In the genomic region with DNA sequence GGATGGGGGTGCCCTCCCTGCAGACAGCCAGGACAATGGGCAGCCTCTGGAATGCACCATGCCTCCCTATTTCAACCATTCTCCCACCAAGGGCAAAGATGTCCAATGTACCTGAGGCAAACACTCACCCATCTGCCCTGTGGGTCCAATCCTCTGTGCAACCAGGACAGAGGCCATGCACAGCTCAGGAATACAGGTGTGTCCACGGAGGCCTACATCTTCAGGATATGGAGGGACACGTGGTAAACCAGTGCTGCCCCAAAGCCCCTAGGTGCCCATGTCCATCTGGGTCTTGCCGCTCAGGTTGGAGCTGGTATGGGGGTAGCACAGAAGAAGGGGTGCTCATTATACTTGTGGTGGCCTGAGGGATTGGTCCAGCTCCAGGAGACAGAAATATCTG, we compare ENCODE assay signal across 15 cellular contexts. TPM values are rescaled to one million over a fixed set of nuclear protein-coding genes. Genes with fewer than 3 reads are reported as not detected.
DNase-seq lines count a peak whose midpoint lies in the region; ATAC-seq, FAIRE-seq and TF ChIP-seq lines count a peak whose summit lies in the region.
"Had no signal": no experiment of that assay in that cellular context is flagged by ENCODE, and none has a peak within 500 bp of the region (broad histone marks: within the 10 kb centered on the region; RNA-seq: fewer than 3 reads in every experiment).

No MANE protein-coding gene starts in this region.

- no peak for TF ChIP-seq RAD21 in HepG2 (CRISPR knock-in tag; IDR thresholded peaks at IDR 0.05)

- H3K79me2 ChIP-seq in HepG2 (ENCODE audit: insufficient read depth, low read length): no peaks in the 10 kb centered on the region

- H3K27me3 ChIP-seq in endodermal cell (ENCODE audit: control insufficient read depth, insufficient read depth, low read length, poor library complexity, severe bottlenecking) (no peaks in the 10 kb centered on the region), spleen (replicated peaks in 1 of 7) (no peaks in the 10 kb centered on the region), HepG2 (ENCODE audit: control insufficient read depth in 1 of 2, insufficient read depth in 2 of 2, low read length in 2 of 2) (no peaks in the 10 kb centered on the region)
- H3K27me3 ChIP-seq: colonic mucosa, esophagus squamous epithelium had no signal

- H3K9me3 Mint-ChIP-seq in T-cell (no peaks in the 10 kb centered on the region), endodermal cell (no peaks in the 10 kb centered on the region)

- TF ChIP-seq POLR2A in spleen (IDR thresholded peaks at IDR 0.05): no peak
- no peak for TF ChIP-seq POLR2A in HepG2 (IDR thresholded peaks at IDR 0.05; ENCODE audit: insufficient read depth in 1 of 2, low read depth in 2 of 2, low read length in 2 of 2)

- H3K4me1 ChIP-seq in endodermal cell (ENCODE audit: control insufficient read depth, insufficient read depth, low read length) (peaks cover 10% of the 10 kb centered on the region), spleen (peaks cover 53 to 100% (median 91%) of the 10 kb centered on the region in 6 donors), HepG2 (ENCODE audit: insufficient read depth, low read length) (peaks cover 13% of the 10 kb centered on the region; the same call in 1 of the 2 replicates)
- H3K4me1 ChIP-seq: colonic mucosa had no signal

- FAIRE-seq in HepG2 (lab: Jason Lieb, UNC): no peak

- H3K9ac ChIP-seq in endodermal cell (ENCODE audit: extremely low read depth, low read length, poor library complexity, severe bottlenecking) (no peak overlapping the region), HepG2 (ENCODE audit: insufficient read depth, low read depth, low read length) (no peak overlapping the region)

- TF ChIP-seq CTCF in endodermal cell (conservative IDR thresholded peaks at IDR 0.05) (no peak), spleen (IDR thresholded peaks at IDR 0.05 in 8 of 11, conservative IDR thresholded peaks at IDR 0.05 in 3 of 11) (no peak), HepG2 (CRISPR knock-in tag; IDR thresholded peaks at IDR 0.05) (no peak)

- no peaks in the 10 kb centered on the region for H4K20me1 ChIP-seq in HepG2 (ENCODE audit: insufficient read depth, low read length)

- H3K27ac Mint-ChIP-seq in T-cell: peak overlapping the region; percentile 91 to 95
- H3K27ac Mint-ChIP-seq in endodermal cell: peak overlapping the region; percentile 88
- H3K27ac Mint-ChIP-seq: IgD-negative memory B cell had no signal

- no peaks in the 10 kb centered on the region for H3K9me3 ChIP-seq in endodermal cell (ENCODE audit: control insufficient read depth, low read length)
- no peaks in the 10 kb centered on the region for H3K9me3 ChIP-seq in spleen
- H3K9me3 ChIP-seq in HepG2 (ENCODE audit: low read length): no peaks in the 10 kb centered on the region
- H3K9me3 ChIP-seq: colonic mucosa, esophagus squamous epithelium had no signal

- POLR2A ChIA-PET in T-cell (lab: Charles Lee) (interaction anchor here in 1 of 2 donors (0.7 to 0.9 kb wide), 2 partner anchors 15 to 21 kb away, joined by 7 to 8 read pairs; no protein-coding TSS in a partner anchor), HepG2 (lab: Yijun Ruan, JAX) (no interaction called here)

- peak; percentile 57 for DNase-seq in activated effector memory CD4-positive, alpha-beta T cell treated with anti-CD3 and anti-CD28 coated beads, Interleukin-2, amount 50 U/mL, for 16 hours
- DNase-seq in activated effector memory CD4-positive, alpha-beta T cell treated with Interleukin-2 at 50 U/mL for 16 hours: no peak
- DNase-seq in T-cell: no peak
- no peak for DNase-seq in endodermal cell
- peak; percentile 39 for DNase-seq in spleen
- no peak for DNase-seq in inferior parietal cortex (ENCODE audit: extremely low spot score)
- DNase-seq in HepG2 (ENCODE audit: low spot score): no peak
- DNase-seq in amygdala (lab: John Stamatoyannopoulos, UW): no peak
- DNase-seq: activated CD4-positive, alpha-beta T cell treated with anti-CD3 and anti-CD28 coated beads, Interleukin-2, amount 50 U/mL, for 1 hour; colonic mucosa; DMS153; esophagus squamous epithelium; NCI-H1092 treated with DMSO at 0.1 percent for 48 hours; NCI-H446 treated with DMSO at 0.1 percent for 48 hours had no signal

- no peak overlapping the region for H2AFZ ChIP-seq in HepG2 (ENCODE audit: low read length)

- intact Hi-C loops in spleen (cut with DNase I; ENCODE audit: low total_unique reads): no loop called here
- intact Hi-C loops in HepG2 (cut with micrococcal nuclease; ENCODE audit: unreplicated experiment): no loop called here

- WGBS in endodermal cell (ENCODE audit: insufficient coverage in 1 of 2, insufficient read length in 1 of 2), 2 experiments: 83 to 95% methylated on average over 2 to 3 of the region's 3 CpGs
- WGBS in spleen, 5 donors: 90 to 96% (median 93%) methylated on average over 3 of the region's 3 CpGs
- 51% methylated on average over 2 of the region's 3 CpGs for WGBS in HepG2 (ENCODE audit: low lambda C conversion rate)

- ATAC-seq in T-cell (replicated peaks in 1 of 4) (no peak), HepG2 (no peak)

- H3K4me1 Mint-ChIP-seq in T-cell (peaks cover 85 to 91% (median 87%) of the 10 kb centered on the region in 3 donors), endodermal cell (peaks cover 25% of the 10 kb centered on the region)

- CTCF ChIA-PET in T-cell (lab: Charles Lee) (no interaction called here), HepG2 (lab: Yijun Ruan, JAX; ENCODE audit: low intra/inter-chr PET ratio, low total read pairs) (no interaction called here)

- TF ChIP-seq EP300 in HepG2 (IDR thresholded peaks at IDR 0.05; ENCODE audit: low read depth in 2 of 2, low read length in 2 of 2) (no peak), HepG2 (CRISPR knock-in tag; IDR thresholded peaks at IDR 0.05; ENCODE audit: borderline replicate concordance) (no peak)

- H3K4me3 Mint-ChIP-seq in T-cell: peak overlapping the region; percentile 17 to 81 (median 28)
- H3K4me3 Mint-ChIP-seq in endodermal cell: no peak overlapping the region

- H3K4me3 ChIP-seq in endodermal cell (ENCODE audit: low read length) (no peak overlapping the region), spleen (peak overlapping the region in 1 of 8 donors; percentile 30), HepG2 (replicated peaks in 1 of 3; ENCODE audit: insufficient read depth in 1 of 3, low read depth in 2 of 3, low read length in 3 of 3) (no peak overlapping the region)
- H3K4me3 ChIP-seq: colonic mucosa, esophagus squamous epithelium had no signal

- H3K27me3 Mint-ChIP-seq in T-cell (no peaks in the 10 kb centered on the region), endodermal cell (ENCODE audit: insufficient read depth) (peaks cover 3% of the 10 kb centered on the region)
- H3K27me3 Mint-ChIP-seq: IgD-negative memory B cell had no signal

- no peak overlapping the region for H3K4me2 ChIP-seq in HepG2 (ENCODE audit: low read depth, low read length)

- no TSS peak for BruUV-seq in HepG2 (replicated peaks; lab: Mats Ljungman, UMichigan)

- in situ Hi-C loops in HepG2 (cut with HindIII; ENCODE audit: extremely low pct_ligation_motif_present, low pct_unique_long_range_greater_than_20kb): loop anchor here (25.0 kb wide), 1 partner anchor 668 kb away; no protein-coding TSS in a partner anchor

- H3K36me3 Mint-ChIP-seq in T-cell: peaks cover 48% of the 10 kb centered on the region
- no peaks in the 10 kb centered on the region for H3K36me3 Mint-ChIP-seq in endodermal cell (ENCODE audit: low read depth)

- H3K36me3 ChIP-seq in endodermal cell (ENCODE audit: control insufficient read depth, insufficient read depth, low read length) (no peaks in the 10 kb centered on the region), spleen (peaks cover 0 to 100% (median 7%) of the 10 kb centered on the region in 6 donors), HepG2 (replicated peaks in 1 of 2; ENCODE audit: control insufficient read depth in 1 of 2, insufficient read depth in 2 of 2, low read length in 2 of 2) (no peaks in the 10 kb centered on the region)
- H3K36me3 ChIP-seq: colonic mucosa had no signal

- H3K27ac ChIP-seq in endodermal cell (ENCODE audit: low read depth, low read length) (no peak overlapping the region), spleen (peak overlapping the region in 4 of 8 donors; percentile 72 to 93 (median 80)), HepG2 (ENCODE audit: extremely low read length, insufficient read depth, low read length) (no peak overlapping the region)
- H3K27ac ChIP-seq: colonic mucosa, esophagus squamous epithelium had no signal

TF ChIP-seq in HepG2, 621 proteins besides CTCF, POLR2A, EP300 and RAD21 (continues in another document):
- TF ChIP-seq ZFP90 (CRISPR knock-in tag; IDR thresholded peaks at IDR 0.05; ENCODE audit: borderline replicate concordance) (no peak), RBFOX2 (IDR thresholded peaks at IDR 0.05; ENCODE audit: low read depth, low read length) (no peak)

RNA-seq across cellular contexts. Expression of a gene that starts 20.4 kb away (rescaled TPM):
- total RNA-seq in T-cell (10 to 100 TPM; 46.0 to 55.5 (median 47.6) TPM), endodermal cell (10 to 100 TPM; 27.9 to 31.0 TPM), spleen (10 to 100 TPM; 32.1 to 56.3 (median 38.8) TPM), HepG2 (2016; rRNA removed; fragmentation: Illumina TruSeq; extraction: Trizol) (20.2 and 25.2 TPM in 2 replicates)
- 21.5 TPM for polyA plus RNA-seq in endodermal cell (2013, experiment 1 of 2)
- 19.4 TPM for polyA plus RNA-seq in endodermal cell (2013, experiment 2 of 2)
- polyA plus RNA-seq in spleen (10 to 100 TPM in 1 of 3 donors, 1 to 10 TPM in 2; 8.2 to 12.5 (median 8.8) TPM), HepG2 (2011; rRNA removed) (23.8 and 25.8 TPM in 2 replicates)
- total RNA-seq in HepG2 (2016; cell fraction: cytosol; rRNA removed; fragmentation: Illumina TruSeq; extraction: Trizol; ENCODE audit: low read depth): 5.3 and 5.6 TPM in 2 replicates
- total RNA-seq in HepG2 (2016; cell fraction: insoluble cytoplasmic fraction; rRNA removed; fragmentation: Illumina TruSeq; extraction: Trizol): 18.4 and 26.1 TPM in 2 replicates
- 7.7 and 11.1 TPM in 2 replicates for total RNA-seq in HepG2 (2016; cell fraction: membrane; rRNA removed; fragmentation: Illumina TruSeq; extraction: Trizol)
- 25.6 and 26.1 TPM in 2 replicates for total RNA-seq in HepG2 (2016; cell fraction: nucleus; rRNA removed; fragmentation: Illumina TruSeq; extraction: Trizol)
- polyA plus RNA-seq in HepG2 (2011; cell fraction: cytosol; rRNA removed): 14.5 and 19.7 TPM in 2 replicates
- 30.8 and 36.5 TPM in 2 replicates for polyA plus RNA-seq in HepG2 (2011; cell fraction: nucleus; rRNA removed)
- polyA plus RNA-seq in HepG2 (2012): 8.9 and 11.5 TPM in 2 replicates
- 2.2 and 2.4 TPM in 2 replicates for polyA plus RNA-seq in HepG2 (2016; cell fraction: cytosol; fragmentation: Illumina TruSeq; extraction: Trizol; ENCODE audit: low read depth)
- 11.5 and 15.5 TPM in 2 replicates for polyA plus RNA-seq in HepG2 (2016; cell fraction: insoluble cytoplasmic fraction; fragmentation: Illumina TruSeq; extraction: Trizol; ENCODE audit: low read depth)
- 2.5 and 3.1 TPM in 2 replicates for polyA plus RNA-seq in HepG2 (2016; cell fraction: membrane; fragmentation: Illumina TruSeq; extraction: Trizol; ENCODE audit: low read depth)
- 23.7 and 26.1 TPM in 2 replicates for polyA plus RNA-seq in HepG2 (2016; cell fraction: nucleus; fragmentation: Illumina TruSeq; extraction: Trizol; ENCODE audit: insufficient read depth, low read depth)
- 73.6 and 87.5 TPM in 2 replicates for polyA minus RNA-seq in HepG2 (2011; rRNA and poly(A)+ RNA removed; ENCODE audit: low replicate concordance)
- 12.6 and 13.8 TPM in 2 replicates for polyA minus RNA-seq in HepG2 (2011; cell fraction: cytosol; rRNA and poly(A)+ RNA removed)
- polyA minus RNA-seq in HepG2 (2011; cell fraction: nucleus; rRNA and poly(A)+ RNA removed): 74.5 and 84.5 TPM in 2 replicates

Comparison
In these comparisons a context has a peak if more than half of its experiments do, and no peak if none do; other contexts are left out.
1. DNase-seq: peak in activated effector memory CD4-positive, alpha-beta T cell treated with anti-CD3 and anti-CD28 coated beads, Interleukin-2, amount 50 U/mL, for 16 hours (single experiment) and spleen (single experiment); none in activated effector memory CD4-positive, alpha-beta T cell treated with Interleukin-2 at 50 U/mL for 16 hours (single experiment), T-cell (0 of 34), endodermal cell (single experiment), inferior parietal cortex (single experiment), HepG2 (single experiment) and amygdala (0 of 56).